Comparison of ENCODE assay signal across 10 cellular contexts in genomic region chr10:88583584-88583957, GRCh38. TPM values are rescaled to one million over a fixed set of nuclear protein-coding genes. Genes with fewer than 3 reads are reported as not detected.
DNase-seq lines count a peak whose midpoint lies in the region; ATAC-seq and TF ChIP-seq lines count a peak whose summit lies in the region.
"Had no signal": no experiment of that assay in that cellular context is flagged by ENCODE, and none has a peak within 500 bp of the region (broad histone marks: within the 10 kb centered on the region; RNA-seq: fewer than 3 reads in every experiment).

No MANE protein-coding gene starts in this region.

- H3K36me3 ChIP-seq in iPS-15b (ENCODE audit: control insufficient read depth, insufficient read depth, low read length): no peaks in the 10 kb centered on the region
- no peaks in the 10 kb centered on the region for H3K36me3 ChIP-seq in smooth muscle cell (ENCODE audit: low read depth)
- no peaks in the 10 kb centered on the region for H3K36me3 ChIP-seq in SJCRH30

- H2BK5ac ChIP-seq in H9 (ENCODE audit: insufficient read length, low read length): no peak overlapping the region

- peaks cover 17% of the 10 kb centered on the region for H3K27me3 Mint-ChIP-seq in H9 (ENCODE audit: low read depth)
- H3K27me3 Mint-ChIP-seq in activated T-helper 2 cell treated with anti-CD3 and anti-CD28 coated beads, Interferon-gamma antibody, Interleukin-2, Interleukin-4, amounts not matched to agents 10 μg/mL and 5 μg/mL and 100 μg/mL, durations not matched to agents 14 hours and 24 hours and 36 hours (ENCODE audit: low read depth): peaks cover 22% of the 10 kb centered on the region

- no peak for TF ChIP-seq CTCF in H9 (conservative IDR thresholded peaks at IDR 0.05)
- TF ChIP-seq CTCF in smooth muscle cell (IDR thresholded peaks at IDR 0.05; ENCODE audit: borderline replicate concordance, insufficient read depth, poor library complexity, severe bottlenecking): no peak

- H3K56ac ChIP-seq in H9 (ENCODE audit: insufficient read length, low read depth, low read length): no peak overlapping the region

- no peaks in the 10 kb centered on the region for H3K9me3 Mint-ChIP-seq in H9
- no peaks in the 10 kb centered on the region for H3K9me3 Mint-ChIP-seq in activated T-helper 2 cell treated with anti-CD3 and anti-CD28 coated beads, Interferon-gamma antibody, Interleukin-2, Interleukin-4, amounts not matched to agents 10 μg/mL and 5 μg/mL and 100 μg/mL, durations not matched to agents 14 hours and 24 hours and 36 hours

- no peak overlapping the region for H3K18ac ChIP-seq in H9 (ENCODE audit: insufficient read length, low read depth, low read length)

- no peak overlapping the region for H2BK20ac ChIP-seq in H9 (ENCODE audit: low read depth, low read length, poor library complexity, severe bottlenecking)

- no peak overlapping the region for H2BK120ac ChIP-seq in H9 (ENCODE audit: low read depth, low read length, poor library complexity, severe bottlenecking)

- peak overlapping the region in 1 of 3 experiments; percentile 48; a peak in 1 of 7 replicates for H3K27ac Mint-ChIP-seq in H9
- no peak overlapping the region for H3K27ac Mint-ChIP-seq in activated T-helper 2 cell treated with anti-CD3 and anti-CD28 coated beads, Interferon-gamma antibody, Interleukin-2, Interleukin-4, amounts not matched to agents 10 μg/mL and 5 μg/mL and 100 μg/mL, durations not matched to agents 14 hours and 24 hours and 36 hours

- H4K20me1 ChIP-seq in H9 (ENCODE audit: control insufficient read depth, insufficient read depth, insufficient read length) (no peaks in the 10 kb centered on the region), smooth muscle cell (ENCODE audit: low read depth) (no peaks in the 10 kb centered on the region)

- no peaks in the 10 kb centered on the region for H3K79me1 ChIP-seq in H9 (ENCODE audit: insufficient read depth, low read depth, low read length, poor library complexity, severe bottlenecking)

- H3K4me3 ChIP-seq in iPS-15b (ENCODE audit: low read depth, low read length) (peak overlapping the region; percentile 92), smooth muscle cell (peak overlapping the region; percentile 75), SJCRH30 (no peak overlapping the region)

- no CpG with 5 or more reads among the region's 7 CpGs for WGBS in H9 (ENCODE audit: extremely low coverage, insufficient read length, low lambda C conversion rate)
- 57% methylated on average over 7 of the region's 7 CpGs for WGBS in smooth muscle cell (ENCODE audit: low lambda C conversion rate)

- H3K4me1 ChIP-seq in H9 (ENCODE audit: insufficient read depth, low read length) (no peaks in the 10 kb centered on the region), iPS-15b (ENCODE audit: control insufficient read depth, insufficient read depth, low read length) (no peaks in the 10 kb centered on the region), smooth muscle cell (ENCODE audit: low read depth) (no peaks in the 10 kb centered on the region), SJCRH30 (no peaks in the 10 kb centered on the region)

- H3K27me3 ChIP-seq in H9 (ENCODE audit: insufficient read depth, low read length): no peaks in the 10 kb centered on the region
- H3K27me3 ChIP-seq in iPS-15b (ENCODE audit: control insufficient read depth, insufficient read depth, low read length): peaks cover 8% of the 10 kb centered on the region
- H3K27me3 ChIP-seq in smooth muscle cell (ENCODE audit: low read depth): peaks cover 36% of the 10 kb centered on the region
- no peaks in the 10 kb centered on the region for H3K27me3 ChIP-seq in SJCRH30

- ATAC-seq in HG03135 (IDR thresholded peaks at IDR 0.05; ENCODE audit: unreplicated experiment): no peak

- intact Hi-C loops in activated T-helper 2 cell treated with anti-CD3 and anti-CD28 coated beads, Interferon-gamma antibody, Interleukin-2, Interleukin-4, amounts not matched to agents 10 μg/mL and 5 μg/mL and 100 μg/mL, durations not matched to agents 14 hours and 24 hours and 36 hours (cut with micrococcal nuclease): no loop called here

- H3K14ac ChIP-seq in H9 (ENCODE audit: insufficient read depth, low read length): no peak overlapping the region

- H2BK12ac ChIP-seq in H9 (ENCODE audit: insufficient read length, low read depth, low read length): no peak overlapping the region

- H2BK15ac ChIP-seq in H9 (ENCODE audit: low read depth, low read length): no peak overlapping the region

- H3K9ac ChIP-seq in H9 (ENCODE audit: extremely low read depth, insufficient read length, low read length) (no peak overlapping the region), iPS-15b (ENCODE audit: low read depth, low read length) (peak overlapping the region; percentile 88), smooth muscle cell (ENCODE audit: low read depth) (peak overlapping the region; percentile 41)

- H3K9me3 ChIP-seq in H9 (ENCODE audit: control insufficient read depth, low read depth, low read length) (no peaks in the 10 kb centered on the region), iPS-15b (ENCODE audit: control insufficient read depth, insufficient read depth, low read length) (no peaks in the 10 kb centered on the region), smooth muscle cell (replicated peaks; ENCODE audit: low read depth) (no peaks in the 10 kb centered on the region), SJCRH30 (replicated peaks) (no peaks in the 10 kb centered on the region)

- H2AK5ac ChIP-seq in H9 (ENCODE audit: insufficient read length, low read length): no peak overlapping the region

- peaks cover 4 to 10% of the 10 kb centered on the region in 2 experiments; a peak in 3 of 4 replicates for H3K4me1 Mint-ChIP-seq in H9
- H3K4me1 Mint-ChIP-seq in activated T-helper 2 cell treated with anti-CD3 and anti-CD28 coated beads, Interferon-gamma antibody, Interleukin-2, Interleukin-4, amounts not matched to agents 10 μg/mL and 5 μg/mL and 100 μg/mL, durations not matched to agents 14 hours and 24 hours and 36 hours (ENCODE audit: low read depth): peaks cover 11% of the 10 kb centered on the region

- H3K4me2 ChIP-seq in H9 (ENCODE audit: insufficient read depth, insufficient read length, low read length) (peak overlapping the region; percentile 53), smooth muscle cell (peak overlapping the region; percentile 97)

- H4K5ac ChIP-seq in H9 (ENCODE audit: insufficient read length, low read depth, low read length): no peak overlapping the region

- H4K91ac ChIP-seq in H9 (ENCODE audit: insufficient read length, low read depth, low read length): no peak overlapping the region

- H3K4me3 Mint-ChIP-seq in H9: peak overlapping the region; percentile 75 to 85
- peak overlapping the region; percentile 82 for H3K4me3 Mint-ChIP-seq in activated T-helper 2 cell treated with anti-CD3 and anti-CD28 coated beads, Interferon-gamma antibody, Interleukin-2, Interleukin-4, amounts not matched to agents 10 μg/mL and 5 μg/mL and 100 μg/mL, durations not matched to agents 14 hours and 24 hours and 36 hours (ENCODE audit: low read depth)

- no peak overlapping the region for H3K23ac ChIP-seq in H9 (ENCODE audit: insufficient read length, low read depth, low read length)

- H3K4ac ChIP-seq in H9 (ENCODE audit: low read depth, low read length): no peak overlapping the region

- DNase-seq in H9 (no peak), smooth muscle cell (lab: John Stamatoyannopoulos, UW; ENCODE audit: unreplicated experiment) (no peak), SJCRH30 (no peak), dermis blood vessel endothelial cell (no peak), DMS153 (lab: John Stamatoyannopoulos, UW) (no peak)
- no peak for DNase-seq in activated T-helper 2 cell treated with anti-CD3 and anti-CD28 coated beads, Interferon-gamma antibody, Interleukin-2, Interleukin-4, amounts not matched to agents 10 μg/mL and 5 μg/mL and 100 μg/mL, durations not matched to agents 14 hours and 24 hours and 36 hours (ENCODE audit: low spot score)
- DNase-seq: NCI-H82 had no signal

- H2AFZ ChIP-seq in H9 (ENCODE audit: low read length) (peak overlapping the region; percentile 3), smooth muscle cell (ENCODE audit: low read depth) (peak overlapping the region; percentile 95)

- H3K36me3 Mint-ChIP-seq in H9 (ENCODE audit: insufficient read depth in 1 of 3, low read depth in 3 of 3): no peaks in the 10 kb centered on the region
- H3K36me3 Mint-ChIP-seq in activated T-helper 2 cell treated with anti-CD3 and anti-CD28 coated beads, Interferon-gamma antibody, Interleukin-2, Interleukin-4, amounts not matched to agents 10 μg/mL and 5 μg/mL and 100 μg/mL, durations not matched to agents 14 hours and 24 hours and 36 hours (ENCODE audit: low read depth): no peaks in the 10 kb centered on the region

- H3K79me2 ChIP-seq in H9 (ENCODE audit: insufficient read depth, low read length) (no peaks in the 10 kb centered on the region), smooth muscle cell (ENCODE audit: low read depth) (no peaks in the 10 kb centered on the region)

- H3K27ac ChIP-seq in H9 (ENCODE audit: insufficient read length, low read depth, low read length) (no peak overlapping the region), smooth muscle cell (ENCODE audit: low read depth) (peak overlapping the region; percentile 6), SJCRH30 (no peak overlapping the region)

- H3K23me2 ChIP-seq in H9 (ENCODE audit: insufficient read length, low read depth, low read length, poor library complexity, severe bottlenecking): no peaks in the 10 kb centered on the region

- H3T11ph ChIP-seq in H9 (ENCODE audit: low read length): no peak overlapping the region

- H4K8ac ChIP-seq in H9 (replicated peaks; ENCODE audit: insufficient read length, low read depth, low read length): no peak overlapping the region

- H3F3A ChIP-seq in smooth muscle cell (ENCODE audit: low read depth): no peaks in the 10 kb centered on the region

RNA-seq across cellular contexts. Expression of gene RNLS, which starts 0.5 kb away (rescaled TPM):
- total RNA-seq in H9 (2021) (7.3 and 7.5 TPM in 2 replicates), smooth muscle cell (11.2 and 17.2 TPM in 2 replicates), dermis blood vessel endothelial cell (0.51 and 2.7 TPM in 2 replicates)
- 1.6 and 2.4 TPM in 2 replicates for total RNA-seq in activated T-helper 2 cell treated with anti-CD3 and anti-CD28 coated beads, Interferon-gamma antibody, Interleukin-2, Interleukin-4, amounts not matched to agents 10 μg/mL and 5 μg/mL and 100 μg/mL, durations not matched to agents 14 hours and 24 hours and 36 hours
- polyA plus RNA-seq in smooth muscle cell: 4.8 and 4.9 TPM in 2 replicates
- total RNA-seq in SJCRH30 (2014; rRNA removed; shearing (Covaris generic)): not detected in 2 replicates

RNA-seq across cellular contexts. Expression of gene LIPJ, which starts 3.0 kb away (rescaled TPM):
- total RNA-seq in H9 (2021): not detected in 2 replicates
- total RNA-seq in activated T-helper 2 cell treated with anti-CD3 and anti-CD28 coated beads, Interferon-gamma antibody, Interleukin-2, Interleukin-4, amounts not matched to agents 10 μg/mL and 5 μg/mL and 100 μg/mL, durations not matched to agents 14 hours and 24 hours and 36 hours: not detected in 2 replicates
- not detected in 2 replicates for total RNA-seq in smooth muscle cell
- not detected in 2 replicates for polyA plus RNA-seq in smooth muscle cell
- not detected in 2 replicates for total RNA-seq in SJCRH30 (2014; rRNA removed; shearing (Covaris generic))
- not detected in 2 replicates for total RNA-seq in dermis blood vessel endothelial cell
- total RNA-seq: dermis microvascular lymphatic vessel endothelial cell had no signal
